Comparison of ENCODE assay signal across 10 cellular contexts in genomic region chr1:150972417-150972940, GRCh38. TPM values are rescaled to one million over a fixed set of nuclear protein-coding genes. Genes with fewer than 3 reads are reported as not detected.
A peak's percentile ranks its signal among the peaks of the same experiment; 100 is the strongest.
DNase-seq lines count a peak whose midpoint lies in the region; ATAC-seq and TF ChIP-seq lines count a peak whose summit lies in the region.
"Had no signal": no experiment of that assay in that cellular context is flagged by ENCODE, and none has a peak within 500 bp of the region (broad histone marks: within the 10 kb centered on the region; RNA-seq: fewer than 3 reads in every experiment).

No MANE protein-coding gene starts in this region.

- no peaks in the 10 kb centered on the region for H3K9me3 Mint-ChIP-seq in dendritic cell treated with granulocyte-macrophage colony-stimulating factor and Interleukin-4, amounts not matched to agents 40 ng/mL and 50 ng/mL, for 4 days
- no peaks in the 10 kb centered on the region for H3K9me3 Mint-ChIP-seq in nephron progenitor cell

- H3K9ac ChIP-seq in BLaER1, result peak overlapping the region; percentile 98
- peak overlapping the region; percentile 98 for H3K9ac ChIP-seq in Loucy (ENCODE audit: low read depth, low read length, poor library complexity, severe bottlenecking)

- TF ChIP-seq CTCF in Loucy (conservative IDR thresholded peaks at IDR 0.05; ENCODE audit: low read length) (no peak), nephron progenitor cell (IDR thresholded peaks at IDR 0.05) (no peak)

- H3K27ac Mint-ChIP-seq in dendritic cell treated with granulocyte-macrophage colony-stimulating factor and Interleukin-4, amounts not matched to agents 40 ng/mL and 50 ng/mL, for 4 days, result peak overlapping the region; percentile 82
- H3K27ac Mint-ChIP-seq in nephron progenitor cell, result peak overlapping the region; percentile 93

- H3K9me2 ChIP-seq in Loucy (replicated peaks; ENCODE audit: low read depth, low read length), result no peaks in the 10 kb centered on the region

- H3K4me3 Mint-ChIP-seq in dendritic cell treated with granulocyte-macrophage colony-stimulating factor and Interleukin-4, amounts not matched to agents 40 ng/mL and 50 ng/mL, for 4 days, result peak overlapping the region; percentile 85
- peak overlapping the region; percentile 84 for H3K4me3 Mint-ChIP-seq in nephron progenitor cell

- H3K27me3 Mint-ChIP-seq in dendritic cell treated with granulocyte-macrophage colony-stimulating factor and Interleukin-4, amounts not matched to agents 40 ng/mL and 50 ng/mL, for 4 days, result no peaks in the 10 kb centered on the region
- peaks cover 3% of the 10 kb centered on the region for H3K27me3 Mint-ChIP-seq in nephron progenitor cell (ENCODE audit: low read depth, poor library complexity)

- H3K79me2 ChIP-seq in Loucy (ENCODE audit: insufficient read depth, low read length), result peaks cover 70% of the 10 kb centered on the region

- peaks cover 57% of the 10 kb centered on the region for H3K4me1 ChIP-seq in BLaER1
- peaks cover 51% of the 10 kb centered on the region for H3K4me1 ChIP-seq in Loucy (ENCODE audit: insufficient read depth, low read length, poor library complexity, severe bottlenecking)

- peak overlapping the region; percentile 97 for H3K4me3 ChIP-seq in BLaER1
- H3K4me3 ChIP-seq in Loucy (ENCODE audit: low read length, poor library complexity, severe bottlenecking), result peak overlapping the region; percentile 100

- H2AFZ ChIP-seq in Loucy (ENCODE audit: low read length), result no peak overlapping the region

- H4K20me1 ChIP-seq in BLaER1, result peaks cover 64% of the 10 kb centered on the region
- H4K20me1 ChIP-seq in Loucy (ENCODE audit: insufficient read depth, low read length, poor library complexity, severe bottlenecking), result peaks cover 59% of the 10 kb centered on the region

- H3K9me3 ChIP-seq in BLaER1 (no peaks in the 10 kb centered on the region), Loucy (ENCODE audit: insufficient read depth, low read depth, low read length) (no peaks in the 10 kb centered on the region)

- H3F3A ChIP-seq in Loucy (ENCODE audit: low read depth), result peaks cover 5% of the 10 kb centered on the region; the same call in 1 of the 2 replicates

- DNase-seq in nephron progenitor cell, result no peak
- no peak for DNase-seq in KBM-7
- no peak for DNase-seq in sciatic nerve (ENCODE audit: low spot score)
- DNase-seq: cerebellar nuclear complex, NCI-H1417 treated with DMSO at 0.1 percent for 48 hours had no signal

- in situ Hi-C loops in KBM-7 (cut with MboI; ENCODE audit: low pct_unique_long_range_greater_than_20kb, low sequenced_read_pairs), result no loop called here

- intact Hi-C loops in dendritic cell treated with granulocyte-macrophage colony-stimulating factor and Interleukin-4, amounts not matched to agents 40 ng/mL and 50 ng/mL, for 4 days (cut with micrococcal nuclease), result loop anchor here (10.0 kb wide), 2 partner anchors 208 to 608 kb away; partner anchors contain the start of genes CTSS and RPRD2
- intact Hi-C loops in sciatic nerve (cut with DNase I), result no loop called here

- H3K27me3 ChIP-seq in BLaER1 (no peaks in the 10 kb centered on the region), Loucy (ENCODE audit: insufficient read depth, low read length, poor library complexity, severe bottlenecking) (no peaks in the 10 kb centered on the region)

- H3K36me3 Mint-ChIP-seq in dendritic cell treated with granulocyte-macrophage colony-stimulating factor and Interleukin-4, amounts not matched to agents 40 ng/mL and 50 ng/mL, for 4 days (ENCODE audit: low read depth), result peaks cover 42% of the 10 kb centered on the region
- peaks cover 14% of the 10 kb centered on the region for H3K36me3 Mint-ChIP-seq in nephron progenitor cell (ENCODE audit: low read depth)

- ATAC-seq in sciatic nerve (no peak), GM19467 (IDR thresholded peaks at IDR 0.05; ENCODE audit: unreplicated experiment) (no peak), GM21360 (IDR thresholded peaks at IDR 0.05; ENCODE audit: unreplicated experiment) (no peak)

- H3K36me3 ChIP-seq in BLaER1 (peaks cover 39% of the 10 kb centered on the region), Loucy (ENCODE audit: insufficient read depth, low read length) (peaks cover 15% of the 10 kb centered on the region; the same call in 1 of the 2 replicates)

- H3K27ac ChIP-seq in BLaER1, result peak overlapping the region; percentile 97

- H3K4me2 ChIP-seq in BLaER1 (peak overlapping the region; percentile 100), Loucy (ENCODE audit: low read depth, low read length, poor library complexity, severe bottlenecking) (peak overlapping the region; percentile 96)

- peaks cover 76% of the 10 kb centered on the region for H3K4me1 Mint-ChIP-seq in dendritic cell treated with granulocyte-macrophage colony-stimulating factor and Interleukin-4, amounts not matched to agents 40 ng/mL and 50 ng/mL, for 4 days (ENCODE audit: low read depth)
- peaks cover 55% of the 10 kb centered on the region for H3K4me1 Mint-ChIP-seq in nephron progenitor cell

RNA-seq across cellular contexts. Expression of gene CERS2, which starts 2.2 kb away (rescaled TPM):
- 215 TPM for total RNA-seq in sciatic nerve

RNA-seq across cellular contexts. Expression of gene ANXA9, which starts 9.6 kb away (rescaled TPM):
- total RNA-seq in sciatic nerve, result 5.6 TPM

RNA-seq across cellular contexts. Expression of gene MINDY1, which starts 34.2 kb away (rescaled TPM):
- total RNA-seq in sciatic nerve, result 50.5 TPM

RNA-seq across cellular contexts. Expression of gene PRUNE1, which starts 35.8 kb away (rescaled TPM):
- 22.6 TPM for total RNA-seq in sciatic nerve

RNA-seq across cellular contexts. Expression of gene SETDB1, which starts 46.3 kb away (rescaled TPM):
- 52.0 TPM for total RNA-seq in sciatic nerve
